26 cellular contexts compared by ENCODE assay signal in genomic region chr15:22922003-22922402, GRCh38.
"Had no signal": no experiment of that assay in that cellular context is flagged by ENCODE, and none has a peak within 500 bp of the region (broad histone marks: within the 10 kb centered on the region; RNA-seq: fewer than 3 reads in every experiment).

No MANE protein-coding gene starts in this region.

- H3K4me3 Mint-ChIP-seq: naive thymus-derived CD4-positive, alpha-beta T cell; stimulated activated effector memory CD8-positive, alpha-beta T cell treated with anti-CD3 and anti-CD28 coated beads, Interleukin-12 subunit alpha, Interleukin-12 subunit beta, amount 100 ng/mL, for 72 hours; type B pancreatic cell had no signal

- H3K4me3 ChIP-seq: dorsolateral prefrontal cortex, esophagus muscularis mucosa, gastroesophageal sphincter, heart left ventricle, hepatocyte, ovary, psoas muscle, skin epidermis, stomach, thyroid gland had no signal

- H3K4me2 ChIP-seq: hepatocyte had no signal

- FAIRE-seq: colon, kidney had no signal

- DNase-seq: dorsolateral prefrontal cortex; effector CD4-positive, alpha-beta T cell; foreskin keratinocyte; heart left ventricle; kidney; mesendoderm; midbrain; naive thymus-derived CD4-positive, alpha-beta T cell; occipital lobe; ovary; psoas muscle; right cardiac atrium; stimulated activated CD4-positive, alpha-beta T cell treated with anti-CD3 and anti-CD28 coated beads, Interleukin-1b, Interleukin-23, amount 100 ng/mL, for 48 hours; stimulated activated CD4-positive, alpha-beta T cell treated with anti-CD3 and anti-CD28 coated beads, Interleukin-4, amount 100 ng/mL, for 24 hours; stimulated activated naive CD4-positive, alpha-beta T cell treated with Interleukin-2 at 50 U/mL for 16 hours; stomach; thyroid gland had no signal

- H3K27ac ChIP-seq: dorsolateral prefrontal cortex, epithelial cell of prostate, esophagus muscularis mucosa, foreskin keratinocyte, gastroesophageal sphincter, heart left ventricle, hepatocyte, ovary, psoas muscle, skin epidermis, stomach, thyroid gland had no signal

- H3K27me3 ChIP-seq: dorsolateral prefrontal cortex, esophagus muscularis mucosa, foreskin keratinocyte, gastroesophageal sphincter, heart left ventricle, hepatocyte, ovary, stomach, thyroid gland had no signal

- H3K4me1 Mint-ChIP-seq: naive thymus-derived CD4-positive, alpha-beta T cell; stimulated activated effector memory CD8-positive, alpha-beta T cell treated with anti-CD3 and anti-CD28 coated beads, Interleukin-12 subunit alpha, Interleukin-12 subunit beta, amount 100 ng/mL, for 72 hours had no signal

- H3K27me3 Mint-ChIP-seq: naive thymus-derived CD4-positive, alpha-beta T cell; type B pancreatic cell had no signal

- H3K4me1 ChIP-seq: foreskin keratinocyte, heart left ventricle, psoas muscle, thyroid gland had no signal

- ATAC-seq: foreskin keratinocyte; gastroesophageal sphincter; heart left ventricle; left lobe of liver; naive thymus-derived CD4-positive, alpha-beta T cell; psoas muscle; stimulated activated effector memory CD8-positive, alpha-beta T cell treated with anti-CD3 and anti-CD28 coated beads, Interleukin-12 subunit alpha, Interleukin-12 subunit beta, amount 100 ng/mL, for 72 hours had no signal

- H3K9me3 ChIP-seq: esophagus muscularis mucosa, gastroesophageal sphincter, heart left ventricle, ovary, psoas muscle, stomach, thyroid gland had no signal

- H2AFZ ChIP-seq: hepatocyte had no signal

- H3K36me3 ChIP-seq: ovary had no signal

- H3K27ac Mint-ChIP-seq: naive thymus-derived CD4-positive, alpha-beta T cell; stimulated activated effector memory CD8-positive, alpha-beta T cell treated with anti-CD3 and anti-CD28 coated beads, Interleukin-12 subunit alpha, Interleukin-12 subunit beta, amount 100 ng/mL, for 72 hours; type B pancreatic cell had no signal

- H3K79me2 ChIP-seq: hepatocyte had no signal
